Comparison of ENCODE assay signal across 18 cellular contexts in genomic region chr2:43323810-43324588, GRCh38.
DNase-seq lines count a peak whose midpoint lies in the region; ATAC-seq and TF ChIP-seq lines count a peak whose summit lies in the region.
"Had no signal": no experiment of that assay in that cellular context is flagged by ENCODE, and none has a peak within 500 bp of the region (broad histone marks: within the 10 kb centered on the region; RNA-seq: fewer than 3 reads in every experiment).

No MANE protein-coding gene starts in this region.

- no peak overlapping the region for H3K4me3 ChIP-seq in fibroblast of mammary gland (ENCODE audit: control insufficient read depth, low read depth, low read length)
- no peak overlapping the region for H3K4me3 ChIP-seq in spleen
- H3K4me3 ChIP-seq in effector memory CD4-positive, alpha-beta T cell (ENCODE audit: insufficient read depth, low read depth, low read length, poor library complexity, severe bottlenecking) = no peak overlapping the region

- H3K27me3 ChIP-seq in spleen (replicated peaks in 1 of 7) = no peaks in the 10 kb centered on the region
- H3K27me3 ChIP-seq in effector memory CD4-positive, alpha-beta T cell (replicated peaks; ENCODE audit: control insufficient read depth, insufficient read depth, low read length, poor library complexity, severe bottlenecking) = no peaks in the 10 kb centered on the region

- TF ChIP-seq CTCF in fibroblast of mammary gland (conservative IDR thresholded peaks at IDR 0.05; ENCODE audit: control insufficient read depth, insufficient read depth, low read depth, low read length) = no peak
- no peak for TF ChIP-seq CTCF in spleen (IDR thresholded peaks at IDR 0.05 in 8 of 11, conservative IDR thresholded peaks at IDR 0.05 in 3 of 11)

- TF ChIP-seq POLR2A in spleen (IDR thresholded peaks at IDR 0.05) = no peak

- peaks cover 0 to 44% (median 6%) of the 10 kb centered on the region in 6 donors for H3K36me3 ChIP-seq in spleen
- peaks cover 9% of the 10 kb centered on the region for H3K36me3 ChIP-seq in effector memory CD4-positive, alpha-beta T cell (ENCODE audit: control insufficient read depth, insufficient read depth, low read length)

- WGBS in spleen, 5 donors = 77 to 87% (median 84%) methylated on average over 6 of the region's 6 CpGs

- ATAC-seq in HG03039 (IDR thresholded peaks at IDR 0.05; ENCODE audit: unreplicated experiment) = no peak
- no peak for ATAC-seq in HG03139 (IDR thresholded peaks at IDR 0.05; ENCODE audit: unreplicated experiment)
- ATAC-seq: stimulated activated naive CD8-positive, alpha-beta T cell treated with anti-CD3 and anti-CD28 coated beads, Interleukin-15, Interleukin-2, amounts not matched to agents 100 U/mL and 50 U/mL, for 24 hours had no signal

- no peaks in the 10 kb centered on the region for H3K9me3 ChIP-seq in spleen
- H3K9me3 ChIP-seq in effector memory CD4-positive, alpha-beta T cell (ENCODE audit: control insufficient read depth, low read length) = no peaks in the 10 kb centered on the region

- DNase-seq in MV-4-11 (lab: John Stamatoyannopoulos, UW) (peak; percentile 25), fibroblast of mammary gland (ENCODE audit: low read depth) (peak; percentile 55), mucosa of gallbladder (ENCODE audit: low spot score) (peak; percentile 18), spleen (no peak)
- no peak for DNase-seq in effector memory CD4-positive, alpha-beta T cell
- no peak for DNase-seq in stimulated activated naive CD4-positive, alpha-beta T cell (lab: John Stamatoyannopoulos, UW)
- DNase-seq: activated CD4-positive, CD25-positive, alpha-beta regulatory T cell; activated CD8-positive, alpha-beta memory T cell treated with anti-CD3 and anti-CD28 coated beads, Interleukin-2, amount 50 U/mL, for 48 hours; activated naive CD8-positive, alpha-beta T cell treated with anti-CD3 and anti-CD28 coated beads for 36 hours; Calu3; GOT3; Karpas-422; NCI-H510A treated with DMSO at 0.1 percent for 48 hours; stimulated activated naive CD8-positive, alpha-beta T cell treated with anti-CD3 and anti-CD28 coated beads, Interleukin-15, Interleukin-2, amounts not matched to agents 100 U/mL and 50 U/mL, for 24 hours; SW 1271 had no signal

- peak overlapping the region; percentile 7 to 71 (median 56) for H3K27ac ChIP-seq in spleen
- H3K27ac ChIP-seq in effector memory CD4-positive, alpha-beta T cell (ENCODE audit: insufficient read depth, low read length, poor library complexity, severe bottlenecking) = no peak overlapping the region
- H3K27ac ChIP-seq: HL-60 had no signal

- peaks cover 0 to 11% (median 0%) of the 10 kb centered on the region in 6 donors for H3K4me1 ChIP-seq in spleen
- no peaks in the 10 kb centered on the region for H3K4me1 ChIP-seq in effector memory CD4-positive, alpha-beta T cell (ENCODE audit: control insufficient read depth, insufficient read depth, low read length, poor library complexity, severe bottlenecking)

- intact Hi-C loops in spleen (cut with DNase I; ENCODE audit: low total_unique reads) = no loop called here

Comparison
In these comparisons a context has a peak if more than half of its experiments do, and no peak if none do; other contexts are left out.
1. DNase-seq: peak in MV-4-11 (single experiment), fibroblast of mammary gland (single experiment) and mucosa of gallbladder (single experiment); none in spleen (single experiment), effector memory CD4-positive, alpha-beta T cell (0 of 3) and stimulated activated naive CD4-positive, alpha-beta T cell (0 of 6).